Comparison of ENCODE assay signal across 9 cellular contexts in the genomic region with DNA sequence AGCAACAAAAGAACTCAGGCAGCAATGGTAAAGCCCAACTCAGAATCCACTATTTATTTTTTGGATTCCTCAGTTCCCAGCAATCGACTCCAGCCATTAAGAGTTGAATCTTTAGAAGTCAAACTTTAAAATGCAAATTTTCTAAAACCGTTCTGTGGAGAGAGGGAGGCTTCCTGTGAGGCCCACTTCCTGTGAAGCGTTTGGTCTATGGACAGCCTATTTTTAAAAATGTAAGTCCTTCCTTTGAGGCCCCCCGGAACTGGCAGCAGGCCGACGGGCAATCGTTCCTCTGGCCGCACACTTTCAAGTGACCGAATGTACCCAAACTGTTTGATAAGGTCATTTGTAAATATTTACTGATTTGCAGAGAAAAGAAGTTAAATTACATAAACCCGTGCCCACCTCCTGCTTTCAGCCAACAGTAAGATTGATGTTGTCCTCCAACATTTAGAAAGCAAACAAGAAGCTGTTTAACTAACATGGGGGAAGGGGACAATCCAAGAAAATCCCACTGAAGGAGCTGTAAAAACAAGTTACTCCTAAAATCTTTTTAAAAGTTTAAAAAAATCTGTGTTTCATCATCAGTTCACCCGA.
A peak's percentile ranks its signal among the peaks of the same experiment; 100 is the strongest.
DNase-seq lines count a peak whose midpoint lies in the region; ATAC-seq and FAIRE-seq lines count a peak whose summit lies in the region.
"Had no signal": no experiment of that assay in that cellular context is flagged by ENCODE, and none has a peak within 500 bp of the region (broad histone marks: within the 10 kb centered on the region; RNA-seq: fewer than 3 reads in every experiment).

No MANE protein-coding gene starts in this region.

- no peak overlapping the region for H4K8ac ChIP-seq in mesendoderm (ENCODE audit: low read depth, low read length)

- peak overlapping the region; percentile 25 for H2BK5ac ChIP-seq in mesendoderm (ENCODE audit: low read length)

- no peak overlapping the region for H2BK120ac ChIP-seq in mesendoderm (ENCODE audit: low read depth, low read length)

- H3K4me1 ChIP-seq in mesendoderm (ENCODE audit: control insufficient read depth, low read depth, low read length), result peaks cover 10% of the 10 kb centered on the region

- H3K56ac ChIP-seq in mesendoderm (ENCODE audit: low read length), result peak overlapping the region; percentile 64

- H3K36me3 ChIP-seq in mesendoderm (ENCODE audit: control insufficient read depth, insufficient read depth, low read length), result peaks cover 4% of the 10 kb centered on the region

- H2BK15ac ChIP-seq in mesendoderm (replicated peaks; ENCODE audit: low read depth), result no peak overlapping the region

- H3K79me1 ChIP-seq in mesendoderm (ENCODE audit: low read length), result peaks cover 14% of the 10 kb centered on the region

- DNase-seq in ELF-1 (ENCODE audit: low read depth, low spot score) (peak; percentile 61), Kasumi-1 (lab: John Stamatoyannopoulos, UW) (peak; percentile 91 to 93), amniotic epithelial cell (ENCODE audit: low read depth) (peak; percentile 63), mesendoderm (peak; percentile 66), RCC 7860 (ENCODE audit: low spot score) (no peak), NCI-H2227 treated with DMSO at 0.1 percent for 48 hours (lab: John Stamatoyannopoulos, UW) (no peak), occipital lobe (lab: John Stamatoyannopoulos, UW) (no peak)

- no CpG with 5 or more reads among the region's 11 CpGs for WGBS in mesendoderm (ENCODE audit: extremely low coverage, insufficient coverage, low lambda C conversion rate)

- H3K27me3 ChIP-seq in mesendoderm (ENCODE audit: insufficient read depth, low read length, poor library complexity), result no peaks in the 10 kb centered on the region

- H3K18ac ChIP-seq in mesendoderm (ENCODE audit: low read length), result peak overlapping the region; percentile 92

- H3K4me2 ChIP-seq in mesendoderm (ENCODE audit: low read length), result no peak overlapping the region

- no peak overlapping the region for H2AK5ac ChIP-seq in mesendoderm (ENCODE audit: low read length)

- no peak for FAIRE-seq in RCC 7860 (lab: Jason Lieb, UNC)

- ATAC-seq in GM21447 (IDR thresholded peaks at IDR 0.05; ENCODE audit: unreplicated experiment), result peak; percentile 86
- ATAC-seq: Panc1 had no signal

- peak overlapping the region; percentile 45 for H3K9ac ChIP-seq in mesendoderm (ENCODE audit: low read length)

- H4K5ac ChIP-seq in mesendoderm (ENCODE audit: low read length), result no peak overlapping the region

- H3K4ac ChIP-seq in mesendoderm (ENCODE audit: low read depth, low read length), result no peak overlapping the region

- H3K4me3 ChIP-seq in mesendoderm (ENCODE audit: low read length), result no peak overlapping the region

- H3K23ac ChIP-seq in mesendoderm (ENCODE audit: low read length), result no peak overlapping the region

- H3K79me2 ChIP-seq in mesendoderm (ENCODE audit: control insufficient read depth, insufficient read depth, low read length), result peaks cover 25% of the 10 kb centered on the region

- H3K27ac ChIP-seq in mesendoderm (ENCODE audit: low read depth, low read length), result peak overlapping the region; percentile 78

Comparison
In these comparisons a context has a peak if more than half of its experiments do, and no peak if none do; other contexts are left out.
1. DNase-seq: peak in ELF-1 (single experiment), Kasumi-1 (2 of 2), amniotic epithelial cell (single experiment) and mesendoderm (single experiment); none in RCC 7860 (single experiment), NCI-H2227 treated with DMSO at 0.1 percent for 48 hours (single experiment) and occipital lobe (single experiment).